Comparison of ENCODE assay signal across 6 cellular contexts in genomic region chr10:2767286-2767685, GRCh38.
DNase-seq lines count a peak whose midpoint lies in the region; TF ChIP-seq lines count a peak whose summit lies in the region.
"Not testable (repeated sequence)": the region's sequence is repeated elsewhere in the genome, so short reads cannot be mapped to it uniquely, and the experiment has no call there.

No MANE protein-coding gene starts in this region.

- not testable (repeated sequence) for H3K9ac ChIP-seq in mesenchymal stem cell (ENCODE audit: low read length)

- H4K91ac ChIP-seq in mesenchymal stem cell (ENCODE audit: low read length): not testable (repeated sequence)

- not testable (repeated sequence) for H3K27ac Mint-ChIP-seq in MCF 10A (ENCODE audit: low read depth, unreplicated experiment)

- not testable (repeated sequence) for H3K79me1 ChIP-seq in mesenchymal stem cell (replicated peaks; ENCODE audit: low read length, poor library complexity, severe bottlenecking)

- H3K4me3 ChIP-seq in mesenchymal stem cell (ENCODE audit: insufficient read depth in 1 of 2, low read depth in 1 of 2, low read length in 2 of 2): not testable (repeated sequence)

- H3K4ac ChIP-seq in mesenchymal stem cell (ENCODE audit: low read depth in 1 of 2, low read length in 2 of 2): not testable (repeated sequence)

- WGBS in mesenchymal stem cell: 56% methylated on average over 5 of the region's 5 CpGs

- not testable (repeated sequence) for TF ChIP-seq CTCF in MCF 10A (IDR thresholded peaks at IDR 0.05; ENCODE audit: unreplicated experiment)

- not testable (repeated sequence) for H2BK12ac ChIP-seq in mesenchymal stem cell (ENCODE audit: low read length in 2 of 2)

- H2BK120ac ChIP-seq in mesenchymal stem cell (ENCODE audit: low read depth, low read length): not testable (repeated sequence)

- not testable (repeated sequence) for H3K18ac ChIP-seq in mesenchymal stem cell (ENCODE audit: low read depth in 1 of 2, low read length in 2 of 2)

- not testable (repeated sequence) for H3K4me1 Mint-ChIP-seq in MCF 10A (ENCODE audit: insufficient read depth, unreplicated experiment)

- not testable (repeated sequence) for BruUV-seq in MCF 10A (replicated peaks; lab: Mats Ljungman, UMichigan)

- POLR2A ChIA-PET in MCF 10A (lab: Yijun Ruan, JAX): interaction anchor here (0.6 kb wide), 1 partner anchor 374 kb away, joined by 4 read pairs; no protein-coding TSS in a partner anchor

- not testable (repeated sequence) for H2AFZ ChIP-seq in mesenchymal stem cell (ENCODE audit: low read depth, low read length)

- intact Hi-C loops in MCF 10A (cut with micrococcal nuclease): not testable (repeated sequence)

- not testable (repeated sequence) for H3K9me3 ChIP-seq in mesenchymal stem cell (ENCODE audit: control insufficient read depth, low read length)

- not testable (repeated sequence) for H3K23ac ChIP-seq in mesenchymal stem cell (ENCODE audit: low read length in 2 of 2)

- H4K8ac ChIP-seq in mesenchymal stem cell (ENCODE audit: low read length): not testable (repeated sequence)

- CTCF ChIA-PET in MCF 10A (lab: Yijun Ruan, JAX): interaction anchor here (0.8 kb wide), 1 partner anchor 1151 kb away, joined by 6 read pairs; no protein-coding TSS in a partner anchor

- H2AK5ac ChIP-seq in mesenchymal stem cell (ENCODE audit: low read length, severe bottlenecking): not testable (repeated sequence)

- not testable (repeated sequence) for H3K27me3 ChIP-seq in mesenchymal stem cell (ENCODE audit: control insufficient read depth in 1 of 2, insufficient read depth in 1 of 2, low read length in 2 of 2)

- H3K9me3 Mint-ChIP-seq in MCF 10A (ENCODE audit: unreplicated experiment): not testable (repeated sequence)

- not testable (repeated sequence) for H3K4me2 ChIP-seq in mesenchymal stem cell (ENCODE audit: low read length, poor library complexity, severe bottlenecking)

- not testable (repeated sequence) for H3K36me3 ChIP-seq in mesenchymal stem cell (ENCODE audit: control insufficient read depth in 1 of 2, insufficient read depth in 2 of 2, low read depth in 1 of 2, low read length in 2 of 2)

- DNase-seq in COLO668 (lab: John Stamatoyannopoulos, UW; ENCODE audit: unreplicated experiment) (peak; percentile 68), HT1080 (ENCODE audit: low read depth) (peak; percentile 18), NCI-H345 treated with DMSO at 0.1 percent for 48 hours (lab: John Stamatoyannopoulos, UW; ENCODE audit: unreplicated experiment) (peak; percentile 24), NCI-H748 (lab: John Stamatoyannopoulos, UW; ENCODE audit: unreplicated experiment) (peak; percentile 69), MCF 10A (ENCODE audit: unreplicated experiment) (peak; percentile 60), mesenchymal stem cell (peak; percentile 25)

- not testable (repeated sequence) for H3K4me1 ChIP-seq in mesenchymal stem cell (ENCODE audit: control insufficient read depth, insufficient read depth, low read depth, low read length)

- H3K27me3 Mint-ChIP-seq in MCF 10A (ENCODE audit: insufficient read depth, unreplicated experiment): peaks cover 76% of the 10 kb centered on the region

- not testable (repeated sequence) for H3K4me3 Mint-ChIP-seq in MCF 10A (ENCODE audit: unreplicated experiment)

- H3K27ac ChIP-seq in mesenchymal stem cell (ENCODE audit: low read length, poor library complexity, severe bottlenecking): not testable (repeated sequence)

- not testable (repeated sequence) for H2BK15ac ChIP-seq in mesenchymal stem cell (ENCODE audit: low read depth, poor library complexity, severe bottlenecking)

- H2BK5ac ChIP-seq in mesenchymal stem cell (ENCODE audit: low read depth, low read length, poor library complexity, severe bottlenecking): not testable (repeated sequence)

- H3K36me3 Mint-ChIP-seq in MCF 10A (ENCODE audit: insufficient read depth, unreplicated experiment): not testable (repeated sequence)

- H3K14ac ChIP-seq in mesenchymal stem cell (ENCODE audit: low read length in 2 of 2): not testable (repeated sequence)

Comparison
In these comparisons a context has a peak if more than half of its experiments do, and no peak if none do; other contexts are left out.
1. DNase-seq: peak in every context shown above with its lines; median percentile 69 in NCI-H748; 68 in COLO668; 60 in MCF 10A; 25 in mesenchymal stem cell; 24 in NCI-H345 treated with DMSO at 0.1 percent for 48 hours; 18 in HT1080.